Comparison of ENCODE assay signal across 27 cellular contexts in genomic region chr2:124171472-124172063, GRCh38.
DNase-seq lines count a peak whose midpoint lies in the region; ATAC-seq lines count a peak whose summit lies in the region.
"Had no signal": no experiment of that assay in that cellular context is flagged by ENCODE, and none has a peak within 500 bp of the region (broad histone marks: within the 10 kb centered on the region; RNA-seq: fewer than 3 reads in every experiment).

No MANE protein-coding gene starts in this region.

- H3K4me1 ChIP-seq in right cardiac atrium (ENCODE audit: control insufficient read depth, insufficient read depth, low read length): no peaks in the 10 kb centered on the region
- H3K4me1 ChIP-seq: A549; BE2C; BLaER1; BLaER1 treated with 17β-estradiol and CSF1 and Interleukin-3, amounts not matched to agents 10 nM and 100 nM; Caco-2 had no signal

- no peaks in the 10 kb centered on the region for H3K9me3 ChIP-seq in right cardiac atrium (ENCODE audit: control insufficient read depth, low read length)
- H3K9me3 ChIP-seq: A549; BE2C; BLaER1; BLaER1 treated with 17β-estradiol and CSF1 and Interleukin-3, amounts not matched to agents 10 nM and 100 nM; Caco-2 had no signal

- no peaks in the 10 kb centered on the region for H3K27me3 ChIP-seq in right cardiac atrium (ENCODE audit: control insufficient read depth, insufficient read depth)
- H3K27me3 ChIP-seq: BE2C; BLaER1; BLaER1 treated with 17β-estradiol and CSF1 and Interleukin-3, amounts not matched to agents 10 nM and 100 nM had no signal

- no peak for DNase-seq in right cardiac atrium
- no peak for DNase-seq in cardiac septum (ENCODE audit: low spot score)
- DNase-seq: 8988T; ACHN; AML-193; BE2C; C1 segment of cervical spinal cord; Caco-2; Calu3; CD4-positive, alpha-beta memory T cell; CD4-positive, alpha-beta T cell; CD4-positive, CD25-positive, alpha-beta regulatory T cell; CD8-positive, alpha-beta memory T cell; CD8-positive, alpha-beta T cell; COR-L47; DMS 273 treated with DMSO at 0.1 percent for 48 hours; DMS153; DMS53; DMS79; DMS79 treated with DMSO at 0.1 percent for 48 hours; DND-41; EL had no signal

- H3K4me3 ChIP-seq in right cardiac atrium (ENCODE audit: low read length): no peak overlapping the region
- H3K4me3 ChIP-seq: A549; BLaER1; BLaER1 treated with 17β-estradiol and CSF1 and Interleukin-3, amounts not matched to agents 10 nM and 100 nM had no signal

- no peak overlapping the region for H3K27ac ChIP-seq in right cardiac atrium (ENCODE audit: low read length)
- H3K27ac ChIP-seq: 22Rv1; A549; BLaER1; BLaER1 treated with 17β-estradiol and CSF1 and Interleukin-3, amounts not matched to agents 10 nM and 100 nM; C4-2B had no signal

- 62% methylated on average over 3 of the region's 3 CpGs for WGBS in right cardiac atrium

- intact Hi-C loops in right cardiac atrium (cut with DNase I) (no loop called here), cardiac septum (cut with DNase I) (no loop called here)

- ATAC-seq in right cardiac atrium: peak; percentile 58 to 70
- ATAC-seq: A549; CD8-positive, alpha-beta T cell had no signal
